8 cellular contexts compared by ENCODE assay signal in the genomic region with DNA sequence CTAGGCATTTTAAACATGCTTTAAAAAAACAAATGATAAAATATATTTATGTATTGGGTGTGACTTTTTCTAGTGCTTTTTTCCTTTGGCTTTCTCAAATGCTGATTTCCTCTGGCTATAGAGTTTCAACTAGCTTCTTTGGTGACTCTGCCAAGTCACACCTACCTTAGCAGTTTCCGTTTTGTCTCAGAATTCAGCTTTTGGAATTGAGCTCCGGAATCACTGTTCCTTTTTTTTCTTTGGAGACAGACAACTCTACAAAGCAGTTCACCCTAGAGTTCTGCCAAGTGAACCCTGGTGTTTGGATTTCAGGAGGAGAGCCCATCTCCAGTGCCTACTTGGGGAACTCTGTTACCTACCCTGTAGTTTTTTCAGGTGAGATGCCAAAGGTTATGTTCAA.
DNase-seq lines count a peak whose midpoint lies in the region; ATAC-seq and TF ChIP-seq lines count a peak whose summit lies in the region.

No MANE protein-coding gene starts in this region.

- H3K27ac ChIP-seq in A673 (ENCODE audit: low read depth, low read length, poor library complexity, severe bottlenecking) = peak overlapping the region; percentile 38
- peak overlapping the region in 3 of 59 donors; percentile 2 to 21 (median 11) for H3K27ac ChIP-seq in dorsolateral prefrontal cortex
- no peak overlapping the region for H3K27ac ChIP-seq in foreskin keratinocyte

- H3K4me1 ChIP-seq in A673 (ENCODE audit: insufficient read depth, low read length, poor library complexity, severe bottlenecking) = peaks cover 25% of the 10 kb centered on the region
- H3K4me1 ChIP-seq in foreskin keratinocyte = no peaks in the 10 kb centered on the region

- peak; percentile 38 for ATAC-seq in GM19328 (IDR thresholded peaks at IDR 0.05; ENCODE audit: unreplicated experiment)
- ATAC-seq in HG03175 (IDR thresholded peaks at IDR 0.05; ENCODE audit: unreplicated experiment) = peak; percentile 32
- ATAC-seq in foreskin keratinocyte = no peak

- no peaks in the 10 kb centered on the region for H3K9me3 ChIP-seq in A673 (ENCODE audit: low read depth, low read length, poor library complexity, severe bottlenecking)

- intact Hi-C loops in A673 (cut with micrococcal nuclease; ENCODE audit: unreplicated experiment) = no loop called here
- intact Hi-C loops in dorsolateral prefrontal cortex (cut with DNase I) = no loop called here

- peak overlapping the region; percentile 20 for H3K4me3 ChIP-seq in A673 (ENCODE audit: low read depth, low read length, poor library complexity, severe bottlenecking)
- H3K4me3 ChIP-seq in dorsolateral prefrontal cortex = peak overlapping the region in 34 of 59 donors; percentile 2 to 49 (median 20)

- peak; percentile 45 for DNase-seq in A673 (ENCODE audit: low spot score)
- no peak for DNase-seq in dorsolateral prefrontal cortex
- no peak for DNase-seq in DMS153 treated with DMSO at 0.1 percent for 48 hours (lab: John Stamatoyannopoulos, UW; ENCODE audit: unreplicated experiment)
- DNase-seq in stimulated activated CD4-positive, alpha-beta T cell treated with anti-CD3 and anti-CD28 coated beads, Interleukin-12 subunit alpha, Interleukin-12 subunit beta, amount 100 ng/mL, for 4 hours = no peak
- DNase-seq in NOMO-1 treated with DMSO at 0.1 percent for 48 hours (lab: John Stamatoyannopoulos, UW; ENCODE audit: unreplicated experiment) = no peak
- no peak for DNase-seq in foreskin keratinocyte

- no peaks in the 10 kb centered on the region for H3K36me3 ChIP-seq in A673 (ENCODE audit: insufficient read depth, low read length, poor library complexity, severe bottlenecking)

- no peak for TF ChIP-seq CTCF in A673 (conservative IDR thresholded peaks at IDR 0.05; ENCODE audit: low read depth, low read length)
- TF ChIP-seq CTCF in dorsolateral prefrontal cortex (IDR thresholded peaks at IDR 0.05 in 54 of 56, conservative IDR thresholded peaks at IDR 0.05 in 2 of 56; ENCODE audit: low read depth in 1 of 56, partially characterized antibody in 56 of 56) = no peak
- TF ChIP-seq CTCF in foreskin keratinocyte (conservative IDR thresholded peaks at IDR 0.05) = no peak

- POLR2A ChIA-PET in A673 (lab: Charles Lee; ENCODE audit: low non-redundant PET) = no interaction called here

- CTCF ChIA-PET in A673 (lab: Charles Lee) = no interaction called here

- H3K27me3 ChIP-seq in A673 (replicated peaks; ENCODE audit: insufficient read depth, low read depth, low read length, poor library complexity) = no peaks in the 10 kb centered on the region
- no peaks in the 10 kb centered on the region for H3K27me3 ChIP-seq in dorsolateral prefrontal cortex
- peaks cover 16% of the 10 kb centered on the region for H3K27me3 ChIP-seq in foreskin keratinocyte

- no TSS peak for BruUV-seq in A673 (replicated peaks; lab: Mats Ljungman, UMichigan)
